Comparison of ENCODE assay signal across 1 cellular context in the genomic region with DNA sequence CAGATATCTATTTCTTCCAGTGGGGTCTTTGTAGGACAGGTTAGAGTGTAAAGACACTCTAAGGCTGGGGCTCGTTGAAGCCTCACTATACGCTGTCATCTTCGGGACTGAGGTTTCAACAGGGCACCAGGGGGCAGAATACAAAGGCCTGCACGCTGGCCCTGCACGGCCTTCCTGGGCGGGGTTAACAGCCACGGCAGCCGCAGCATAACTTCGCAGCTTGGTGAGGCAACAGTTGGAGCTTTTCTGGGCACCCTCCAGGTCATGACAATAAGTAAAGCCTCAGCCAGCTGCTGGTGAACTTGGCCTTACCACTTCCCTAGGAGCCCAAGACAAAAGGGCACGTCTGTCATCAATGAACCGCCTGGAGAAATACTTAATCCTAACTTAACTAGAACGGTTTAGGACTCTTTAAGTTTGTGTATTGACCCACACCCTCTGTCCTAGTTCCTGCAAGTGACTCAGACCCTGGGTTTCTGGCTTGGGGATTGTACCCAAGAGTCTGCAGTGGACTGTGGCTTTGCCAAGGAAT.
TF ChIP-seq lines count a peak whose summit lies in the region.

No MANE protein-coding gene starts in this region.

TF ChIP-seq in HepG2, 621 proteins besides CTCF, POLR2A, EP300 and RAD21 (continued from another document and continues in another):
- no peak for TF ChIP-seq PRDM4 (CRISPR knock-in tag; IDR thresholded peaks at IDR 0.05; ENCODE audit: borderline replicate concordance)
- no peak for TF ChIP-seq ZBTB2 (CRISPR knock-in tag; IDR thresholded peaks at IDR 0.05; ENCODE audit: low read depth)
- peak; percentile 12; the same call in 1 of the 2 replicates for TF ChIP-seq HNF4A (CRISPR knock-in tag; IDR thresholded peaks at IDR 0.05)
- no peak for TF ChIP-seq RFX3 (CRISPR knock-in tag; IDR thresholded peaks at IDR 0.05)
- no peak for TF ChIP-seq SOX6 (IDR thresholded peaks at IDR 0.05)
- TF ChIP-seq SOX6 (CRISPR knock-in tag; IDR thresholded peaks at IDR 0.05), result peak; percentile 62
- TF ChIP-seq ZNF703 (CRISPR knock-in tag; IDR thresholded peaks at IDR 0.05; ENCODE audit: borderline replicate concordance), result no peak
- TF ChIP-seq ZNF335 (CRISPR knock-in tag; IDR thresholded peaks at IDR 0.05), result 0 out of 2 replicates have a peak, but pooled peaks have one; percentile 45
- no peak for TF ChIP-seq ZNF782 (CRISPR knock-in tag; IDR thresholded peaks at IDR 0.05; ENCODE audit: borderline replicate concordance)
- no peak for TF ChIP-seq MATR3 (CRISPR knock-in tag; IDR thresholded peaks at IDR 0.05)
- TF ChIP-seq, protein P1, sequence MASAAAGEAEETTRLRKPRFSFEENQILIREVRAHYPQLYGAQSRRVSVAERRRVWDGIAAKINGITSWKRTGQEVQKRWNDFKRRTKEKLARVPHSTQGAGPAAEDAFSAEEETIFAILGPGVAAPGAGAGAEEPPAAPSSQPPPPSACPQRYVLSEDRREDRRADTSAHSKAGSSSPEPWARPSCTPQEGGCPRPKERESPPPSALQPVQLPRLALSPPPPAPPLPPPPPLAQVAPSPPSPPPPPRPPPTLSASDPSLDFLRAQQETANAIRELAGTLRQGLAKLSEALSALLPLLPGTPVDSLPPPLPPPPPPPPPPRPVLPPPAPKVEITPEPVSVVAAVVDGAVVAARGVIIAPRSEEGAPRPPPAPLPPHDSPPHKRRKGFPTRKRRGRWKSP (CRISPR knock-in tag; IDR thresholded peaks at IDR 0.05), result no peak
- no peak for TF ChIP-seq KDM6A (CRISPR knock-in tag; IDR thresholded peaks at IDR 0.05; ENCODE audit: low read depth)
- TF ChIP-seq CBX1 (IDR thresholded peaks at IDR 0.05; ENCODE audit: low read depth), result no peak
- TF ChIP-seq POLR2AphosphoS5 (IDR thresholded peaks at IDR 0.05; ENCODE audit: low read depth, low read length), result no peak
- peak; percentile 46; the same call in 1 of the 2 replicates for TF ChIP-seq RARA (CRISPR knock-in tag; IDR thresholded peaks at IDR 0.05)
- TF ChIP-seq BATF2 (CRISPR knock-in tag; IDR thresholded peaks at IDR 0.05), result no peak
- no peak for TF ChIP-seq NR2F1 (CRISPR knock-in tag; IDR thresholded peaks at IDR 0.05)
- TF ChIP-seq REPIN1 (CRISPR knock-in tag; IDR thresholded peaks at IDR 0.05; ENCODE audit: borderline replicate concordance, low read depth), result no peak
- TF ChIP-seq, protein P2, sequence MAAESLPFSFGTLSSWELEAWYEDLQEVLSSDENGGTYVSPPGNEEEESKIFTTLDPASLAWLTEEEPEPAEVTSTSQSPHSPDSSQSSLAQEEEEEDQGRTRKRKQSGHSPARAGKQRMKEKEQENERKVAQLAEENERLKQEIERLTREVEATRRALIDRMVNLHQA (CRISPR knock-in tag; IDR thresholded peaks at IDR 0.05), result no peak
- no peak for TF ChIP-seq BRCA1 (CRISPR knock-in tag; IDR thresholded peaks at IDR 0.05)
- no peak for TF ChIP-seq ZNF296 (CRISPR knock-in tag; conservative IDR thresholded peaks at IDR 0.05)
- no peak for TF ChIP-seq ZFP62 (CRISPR knock-in tag; IDR thresholded peaks at IDR 0.05)
- TF ChIP-seq NFYC (CRISPR knock-in tag; IDR thresholded peaks at IDR 0.05), result no peak
- no peak for TF ChIP-seq ZNF570 (CRISPR knock-in tag; IDR thresholded peaks at IDR 0.05; ENCODE audit: borderline replicate concordance)
- no peak for TF ChIP-seq ZNF552 (CRISPR knock-in tag; IDR thresholded peaks at IDR 0.05; ENCODE audit: borderline replicate concordance)
- no peak for TF ChIP-seq SKI (IDR thresholded peaks at IDR 0.05; ENCODE audit: partially characterized antibody)
- no peak for TF ChIP-seq GPBP1L1 (CRISPR knock-in tag; IDR thresholded peaks at IDR 0.05)
- TF ChIP-seq, protein P3, sequence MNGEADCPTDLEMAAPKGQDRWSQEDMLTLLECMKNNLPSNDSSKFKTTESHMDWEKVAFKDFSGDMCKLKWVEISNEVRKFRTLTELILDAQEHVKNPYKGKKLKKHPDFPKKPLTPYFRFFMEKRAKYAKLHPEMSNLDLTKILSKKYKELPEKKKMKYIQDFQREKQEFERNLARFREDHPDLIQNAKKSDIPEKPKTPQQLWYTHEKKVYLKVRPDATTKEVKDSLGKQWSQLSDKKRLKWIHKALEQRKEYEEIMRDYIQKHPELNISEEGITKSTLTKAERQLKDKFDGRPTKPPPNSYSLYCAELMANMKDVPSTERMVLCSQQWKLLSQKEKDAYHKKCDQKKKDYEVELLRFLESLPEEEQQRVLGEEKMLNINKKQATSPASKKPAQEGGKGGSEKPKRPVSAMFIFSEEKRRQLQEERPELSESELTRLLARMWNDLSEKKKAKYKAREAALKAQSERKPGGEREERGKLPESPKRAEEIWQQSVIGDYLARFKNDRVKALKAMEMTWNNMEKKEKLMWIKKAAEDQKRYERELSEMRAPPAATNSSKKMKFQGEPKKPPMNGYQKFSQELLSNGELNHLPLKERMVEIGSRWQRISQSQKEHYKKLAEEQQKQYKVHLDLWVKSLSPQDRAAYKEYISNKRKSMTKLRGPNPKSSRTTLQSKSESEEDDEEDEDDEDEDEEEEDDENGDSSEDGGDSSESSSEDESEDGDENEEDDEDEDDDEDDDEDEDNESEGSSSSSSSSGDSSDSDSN (CRISPR knock-in tag; IDR thresholded peaks at IDR 0.05), result peak; percentile 31; the same call in 1 of the 2 replicates
- no peak for TF ChIP-seq ZNF446 (CRISPR knock-in tag; IDR thresholded peaks at IDR 0.05)
- no peak for TF ChIP-seq ZMYM2 (CRISPR knock-in tag; IDR thresholded peaks at IDR 0.05)
- TF ChIP-seq ATM (IDR thresholded peaks at IDR 0.05; ENCODE audit: borderline replicate concordance), result no peak
- TF ChIP-seq SNAPC4 (CRISPR knock-in tag; IDR thresholded peaks at IDR 0.05), result no peak
- no peak for TF ChIP-seq ZNF232 (CRISPR knock-in tag; IDR thresholded peaks at IDR 0.05; ENCODE audit: borderline replicate concordance)
- TF ChIP-seq RFXAP (CRISPR knock-in tag; IDR thresholded peaks at IDR 0.05; ENCODE audit: borderline replicate concordance), result 0 out of 2 replicates have a peak, but pooled peaks have one; percentile 35
- no peak for TF ChIP-seq DNMT1 (CRISPR knock-in tag; IDR thresholded peaks at IDR 0.05)
- no peak for TF ChIP-seq NR3C1 (CRISPR knock-in tag; IDR thresholded peaks at IDR 0.05)
- TF ChIP-seq IKZF1 (IDR thresholded peaks at IDR 0.05), result no peak
- no peak for TF ChIP-seq ZNF354B (CRISPR knock-in tag; IDR thresholded peaks at IDR 0.05)
- TF ChIP-seq ZNF230 (CRISPR knock-in tag; IDR thresholded peaks at IDR 0.05), result no peak
- no peak for TF ChIP-seq ZNF530 (CRISPR knock-in tag; IDR thresholded peaks at IDR 0.05; ENCODE audit: low read depth)
- TF ChIP-seq HDAC6 (IDR thresholded peaks at IDR 0.05; ENCODE audit: low read depth, low read length), result no peak
- TF ChIP-seq ZNF788 (CRISPR knock-in tag; IDR thresholded peaks at IDR 0.05; ENCODE audit: borderline replicate concordance), result no peak; the same call in 1 of the 2 replicates
- TF ChIP-seq IRF9 (CRISPR knock-in tag; IDR thresholded peaks at IDR 0.05; ENCODE audit: borderline replicate concordance), result no peak
- TF ChIP-seq ZGPAT (CRISPR knock-in tag; IDR thresholded peaks at IDR 0.05), result no peak; the same call in 1 of the 2 replicates
